ENCODE assay signal across 8 cellular contexts in genomic region chr11:10807629-10808552, GRCh38. TPM values are rescaled to one million over a fixed set of nuclear protein-coding genes. Genes with fewer than 3 reads are reported as not detected.
DNase-seq lines count a peak whose midpoint lies in the region; ATAC-seq and TF ChIP-seq lines count a peak whose summit lies in the region.

No MANE protein-coding gene starts in this region.

- TF ChIP-seq CTCF in 22Rv1 (IDR thresholded peaks at IDR 0.05) = no peak
- TF ChIP-seq CTCF in astrocyte of the spinal cord (IDR thresholded peaks at IDR 0.05; ENCODE audit: low read depth, low read length) = no peak
- no peak for TF ChIP-seq CTCF in sigmoid colon (IDR thresholded peaks at IDR 0.05)

- H3K36me3 Mint-ChIP-seq in T-helper 17 cell (ENCODE audit: low read depth) = peaks cover 7% of the 10 kb centered on the region

- 0 to 1% methylated on average over 71 of the region's 71 CpGs for WGBS in sigmoid colon, 2 donors

- intact Hi-C loops in sigmoid colon (cut with DNase I) = loop anchor here (2.0 kb wide), 2 partner anchors 93 to 123 kb away; no protein-coding TSS in a partner anchor

- no peaks in the 10 kb centered on the region for H3K27me3 ChIP-seq in iPS-15b (ENCODE audit: control insufficient read depth, insufficient read depth, low read length)
- no peaks in the 10 kb centered on the region for H3K27me3 ChIP-seq in sigmoid colon

- H3K27me3 Mint-ChIP-seq in T-helper 17 cell = peaks cover 5% of the 10 kb centered on the region

- peaks cover 42% of the 10 kb centered on the region for H3K4me1 Mint-ChIP-seq in T-helper 17 cell

- H3K9me3 ChIP-seq in T-helper 17 cell (ENCODE audit: control insufficient read depth, low read length, poor library complexity, severe bottlenecking) (no peaks in the 10 kb centered on the region), iPS-15b (ENCODE audit: control insufficient read depth, insufficient read depth, low read length) (no peaks in the 10 kb centered on the region), sigmoid colon (no peaks in the 10 kb centered on the region)

- H3K36me3 ChIP-seq in iPS-15b (ENCODE audit: control insufficient read depth, insufficient read depth, low read length) = peaks cover 38% of the 10 kb centered on the region
- peaks cover 29 to 43% (median 39%) of the 10 kb centered on the region in 4 donors for H3K36me3 ChIP-seq in sigmoid colon

- TF ChIP-seq POLR2A in sigmoid colon (IDR thresholded peaks at IDR 0.05) = no peak

- in situ Hi-C loops in astrocyte of the spinal cord (cut with HindIII; ENCODE audit: low sequenced_read_pairs) = no loop called here

- peak overlapping the region; percentile 99 for H3K9ac ChIP-seq in iPS-15b (ENCODE audit: low read depth, low read length)

- H3K4me3 Mint-ChIP-seq in T-helper 17 cell = peak overlapping the region; percentile 96

- ATAC-seq in GM18502 (IDR thresholded peaks at IDR 0.05; ENCODE audit: poor library complexity, unreplicated experiment) (peak; percentile 7), HG03469 (IDR thresholded peaks at IDR 0.05; ENCODE audit: unreplicated experiment) (peak; percentile 5), T-helper 17 cell (no peak), HG02759 (IDR thresholded peaks at IDR 0.05; ENCODE audit: unreplicated experiment) (no peak)

- no peak for TF ChIP-seq EP300 in sigmoid colon (IDR thresholded peaks at IDR 0.05)

- H3K27ac Mint-ChIP-seq in T-helper 17 cell = peak overlapping the region; percentile 95

- H3K4me3 ChIP-seq in astrocyte of the spinal cord (ENCODE audit: low read depth, low read length) (peak overlapping the region; percentile 74), iPS-15b (ENCODE audit: low read depth, low read length) (peak overlapping the region; percentile 95), sigmoid colon (peak overlapping the region; percentile 83 to 99 (median 94))

- H3K27ac ChIP-seq in 22Rv1 = peak overlapping the region; percentile 98
- H3K27ac ChIP-seq in sigmoid colon = peak overlapping the region; percentile 97 to 100 (median 98)

- DNase-seq in T-helper 17 cell (peak; percentile 17 to 39 (median 34)), astrocyte of the spinal cord (ENCODE audit: low read depth, low spot score) (peak; percentile 51), sigmoid colon (peak; percentile 85)

- H3K4me1 ChIP-seq in iPS-15b (ENCODE audit: control insufficient read depth, insufficient read depth, low read length) (peaks cover 3% of the 10 kb centered on the region), sigmoid colon (peaks cover 0 to 51% (median 42%) of the 10 kb centered on the region in 4 donors)

RNA-seq across cellular contexts. Expression of gene EIF4G2, which starts 0.8 kb away (rescaled TPM):
- 100 to 1,000 TPM; 819 to 942 TPM for total RNA-seq in T-helper 17 cell
- 100 to 1,000 TPM; 425 to 581 (median 497) TPM for total RNA-seq in sigmoid colon
- polyA plus RNA-seq in sigmoid colon = 100 to 1,000 TPM; 301 to 409 (median 326) TPM

RNA-seq across cellular contexts. Expression of gene ZBED5, which starts 50.0 kb away (rescaled TPM):
- 10 to 100 TPM; 56.6 to 64.2 TPM for total RNA-seq in T-helper 17 cell
- total RNA-seq in sigmoid colon = 10 to 100 TPM; 34.9 to 51.7 (median 42.6) TPM
- 10 to 100 TPM in 2 of 3 donors, 1 to 10 TPM in 1; 9.0 to 23.0 (median 10.2) TPM for polyA plus RNA-seq in sigmoid colon

RNA-seq across cellular contexts. Expression of gene CTR9, which starts 56.8 kb away (rescaled TPM):
- 10 to 100 TPM; 27.3 to 28.8 TPM for total RNA-seq in T-helper 17 cell
- 10 to 100 TPM; 11.6 to 18.4 (median 15.7) TPM for total RNA-seq in sigmoid colon
- polyA plus RNA-seq in sigmoid colon = 10 to 100 TPM; 15.3 to 18.4 (median 15.6) TPM

Comparison
In these comparisons a context has a peak if more than half of its experiments do, and no peak if none do; other contexts are left out.
1. ATAC-seq: peak in GM18502 (single experiment) and HG03469 (single experiment); none in T-helper 17 cell (single experiment) and HG02759 (single experiment).
2. DNase-seq: peak in every context shown above with its lines; median percentile 85 in sigmoid colon; 51 in astrocyte of the spinal cord; 34 in T-helper 17 cell.
3. Peak in every context shown above with its lines, with median percentiles within 50 percentile points of each other: H3K4me3 ChIP-seq.